In the genomic region with DNA sequence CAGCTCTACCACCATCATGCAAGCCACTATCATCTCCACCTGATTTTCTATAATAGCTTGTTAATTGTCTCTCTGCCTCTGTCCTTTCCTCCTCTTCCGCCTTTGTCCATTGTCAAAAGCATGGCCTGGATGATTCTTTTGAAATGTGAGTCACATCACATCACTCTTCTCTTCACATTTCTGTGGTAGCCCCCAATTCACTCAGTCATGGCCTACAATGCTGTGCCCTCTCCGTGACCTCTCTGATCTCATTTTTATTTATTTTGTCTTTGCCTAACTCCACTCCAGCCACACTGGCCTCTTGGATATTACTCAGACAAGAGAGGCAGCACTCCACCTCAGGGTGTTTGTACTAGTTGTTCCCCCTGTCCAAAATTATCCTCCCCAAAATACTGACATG, we compare ENCODE assay signal across 16 cellular contexts. TPM values are rescaled to one million over a fixed set of nuclear protein-coding genes. Genes with fewer than 3 reads are reported as not detected.
DNase-seq lines count a peak whose midpoint lies in the region; ATAC-seq and TF ChIP-seq lines count a peak whose summit lies in the region.
"Had no signal": no experiment of that assay in that cellular context is flagged by ENCODE, and none has a peak within 500 bp of the region (broad histone marks: within the 10 kb centered on the region; RNA-seq: fewer than 3 reads in every experiment).

No MANE protein-coding gene starts in this region.

- H3K27ac Mint-ChIP-seq in stimulated activated effector memory CD8-positive, alpha-beta T cell treated with anti-CD3 and anti-CD28 coated beads, Interleukin-12 subunit alpha, Interleukin-12 subunit beta, amount 100 ng/mL, for 72 hours, result no peak overlapping the region
- H3K27ac Mint-ChIP-seq: CD8-positive, alpha-beta memory T cell had no signal

- ATAC-seq in stimulated activated effector memory CD8-positive, alpha-beta T cell treated with anti-CD3 and anti-CD28 coated beads, Interleukin-12 subunit alpha, Interleukin-12 subunit beta, amount 100 ng/mL, for 72 hours, result peak; percentile 29
- ATAC-seq in left lobe of liver (no peak), HG03457 (IDR thresholded peaks at IDR 0.05; ENCODE audit: unreplicated experiment) (no peak), GM18498 (IDR thresholded peaks at IDR 0.05; ENCODE audit: unreplicated experiment) (no peak)
- ATAC-seq: GM12878 had no signal

- H3K9me3 Mint-ChIP-seq in stimulated activated effector memory CD8-positive, alpha-beta T cell treated with anti-CD3 and anti-CD28 coated beads, Interleukin-12 subunit alpha, Interleukin-12 subunit beta, amount 100 ng/mL, for 72 hours, result no peaks in the 10 kb centered on the region
- H3K9me3 Mint-ChIP-seq: CD8-positive, alpha-beta memory T cell had no signal

- no peaks in the 10 kb centered on the region for H3K36me3 ChIP-seq in kidney epithelial cell (ENCODE audit: control insufficient read depth, insufficient read depth, low read length)
- H3K36me3 ChIP-seq: BE2C had no signal

- no peak overlapping the region for H3K4me3 Mint-ChIP-seq in stimulated activated effector memory CD8-positive, alpha-beta T cell treated with anti-CD3 and anti-CD28 coated beads, Interleukin-12 subunit alpha, Interleukin-12 subunit beta, amount 100 ng/mL, for 72 hours
- H3K4me3 Mint-ChIP-seq: CD8-positive, alpha-beta memory T cell had no signal

- no peaks in the 10 kb centered on the region for H3K27me3 ChIP-seq in kidney epithelial cell (ENCODE audit: control insufficient read depth, insufficient read depth, low read length)

- no peaks in the 10 kb centered on the region for H3K36me3 Mint-ChIP-seq in stimulated activated effector memory CD8-positive, alpha-beta T cell treated with anti-CD3 and anti-CD28 coated beads, Interleukin-12 subunit alpha, Interleukin-12 subunit beta, amount 100 ng/mL, for 72 hours

- no peak for TF ChIP-seq CTCF in kidney epithelial cell (IDR thresholded peaks at IDR 0.05; ENCODE audit: insufficient read depth, low read length, poor library complexity, severe bottlenecking)

- DNase-seq in LHCN-M2 (ENCODE audit: low read depth), result peak; percentile 13
- DNase-seq in amniotic epithelial cell (ENCODE audit: low read depth), result peak; percentile 13
- peak; percentile 19 for DNase-seq in kidney epithelial cell (ENCODE audit: low read depth)
- no peak for DNase-seq in stimulated activated effector memory CD8-positive, alpha-beta T cell treated with anti-CD3 and anti-CD28 coated beads, Interleukin-12 subunit alpha, Interleukin-12 subunit beta, amount 100 ng/mL, for 72 hours (ENCODE audit: low spot score in 2 of 2)
- DNase-seq in left lobe of liver (ENCODE audit: low spot score), result no peak
- no peak for DNase-seq in globus pallidus (ENCODE audit: low spot score)
- DNase-seq: BE2C; CD8-positive, alpha-beta memory T cell; DMS 273 treated with DMSO at 0.1 percent for 48 hours; NCI-H1092; NCI-H1694; NCI-H748 treated with DMSO at 0.1 percent for 48 hours; Right ventricle myocardium superior had no signal

- no peaks in the 10 kb centered on the region for H3K4me1 Mint-ChIP-seq in stimulated activated effector memory CD8-positive, alpha-beta T cell treated with anti-CD3 and anti-CD28 coated beads, Interleukin-12 subunit alpha, Interleukin-12 subunit beta, amount 100 ng/mL, for 72 hours

- H3K4me3 ChIP-seq in kidney epithelial cell (ENCODE audit: low read depth, low read length), result no peak overlapping the region
- H3K4me3 ChIP-seq: GM12878 had no signal

RNA-seq across cellular contexts. Expression of a gene that starts 4.9 kb away (rescaled TPM):
- total RNA-seq in LHCN-M2 (2014; rRNA removed) (not detected in 2 replicates), kidney epithelial cell (6.4 and 6.6 TPM in 2 replicates), left lobe of liver (114 TPM)
- polyA plus RNA-seq in LHCN-M2 (2012), result not detected
- polyA plus RNA-seq: CD8-positive, alpha-beta memory T cell had no signal

Comparison
In these comparisons a context has a peak if more than half of its experiments do, and no peak if none do; other contexts are left out.
1. DNase-seq: peak in LHCN-M2 (single experiment), amniotic epithelial cell (single experiment) and kidney epithelial cell (single experiment); none in stimulated activated effector memory CD8-positive, alpha-beta T cell treated with anti-CD3 and anti-CD28 coated beads, Interleukin-12 subunit alpha, Interleukin-12 subunit beta, amount 100 ng/mL, for 72 hours (0 of 2), left lobe of liver (single experiment) and globus pallidus (single experiment).
2. RNA of a gene that starts 4.9 kb away (total RNA-seq): 114 TPM in left lobe of liver (single experiment); 6.4 to 6.6 TPM in kidney epithelial cell and not detected in LHCN-M2; every median in the first group is over 10 times any median in the second.